Comparison of ENCODE assay signal across 1 cellular context in genomic region chr5:122311400-122311887, GRCh38.
A peak's percentile ranks its signal among the peaks of the same experiment; 100 is the strongest.
TF ChIP-seq lines count a peak whose summit lies in the region.

No MANE protein-coding gene starts in this region.

TF ChIP-seq in HEK293, 187 proteins besides CTCF, POLR2A, EP300 and RAD21 (continued from another document and continues in another):
- TF ChIP-seq ZBTB44 (tag by site-specific recombination; IDR thresholded peaks at IDR 0.05): no peak
- TF ChIP-seq ZNF112 (tag by site-specific recombination; IDR thresholded peaks at IDR 0.05): no peak
- no peak for TF ChIP-seq ZNF473 (tag by site-specific recombination; IDR thresholded peaks at IDR 0.05)
- TF ChIP-seq ZNF449 (tag by site-specific recombination; IDR thresholded peaks at IDR 0.05): no peak
- TF ChIP-seq ZNF10 (tag by site-specific recombination; IDR thresholded peaks at IDR 0.05): no peak
- no peak for TF ChIP-seq ZNF311 (tag by site-specific recombination; IDR thresholded peaks at IDR 0.05; ENCODE audit: borderline replicate concordance)
- no peak for TF ChIP-seq ZNF707 (tag by site-specific recombination; IDR thresholded peaks at IDR 0.05)
- TF ChIP-seq EGR2 (tag by site-specific recombination; IDR thresholded peaks at IDR 0.05; ENCODE audit: low read depth): peak; percentile 94
- TF ChIP-seq BCL6B (tag by site-specific recombination; IDR thresholded peaks at IDR 0.05): no peak
- TF ChIP-seq ZNF670 (tag by site-specific recombination; IDR thresholded peaks at IDR 0.05; ENCODE audit: low read depth): no peak
- no peak for TF ChIP-seq ZNF426 (tag by site-specific recombination; IDR thresholded peaks at IDR 0.05)
- no peak for TF ChIP-seq ZNF132 (tag by site-specific recombination; IDR thresholded peaks at IDR 0.05; ENCODE audit: borderline replicate concordance)
- TF ChIP-seq SP2 (tag by site-specific recombination; IDR thresholded peaks at IDR 0.05): peak; percentile 77
- TF ChIP-seq ZNF558 (tag by site-specific recombination; IDR thresholded peaks at IDR 0.05): no peak
- TF ChIP-seq ZXDB (tag by site-specific recombination; IDR thresholded peaks at IDR 0.05): peak; percentile 38; the same call in 1 of the 2 replicates
- no peak for TF ChIP-seq MEIS1 (CRISPR knock-in tag; IDR thresholded peaks at IDR 0.05; ENCODE audit: borderline replicate concordance)
- TF ChIP-seq ZNF433 (tag by site-specific recombination; IDR thresholded peaks at IDR 0.05; ENCODE audit: low read depth): no peak
- TF ChIP-seq ZNF155 (tag by site-specific recombination; IDR thresholded peaks at IDR 0.05): no peak
- no peak for TF ChIP-seq ZNF701 (tag by site-specific recombination; IDR thresholded peaks at IDR 0.05)
- TF ChIP-seq ZBTB20 (tag by site-specific recombination; IDR thresholded peaks at IDR 0.05): peak; percentile 88
- TF ChIP-seq ZNF518A (tag by site-specific recombination; conservative IDR thresholded peaks at IDR 0.05; ENCODE audit: low read depth): no peak
- TF ChIP-seq YY2 (tag by site-specific recombination; IDR thresholded peaks at IDR 0.05): no peak
- no peak for TF ChIP-seq SP7 (tag by site-specific recombination; IDR thresholded peaks at IDR 0.05)
- TF ChIP-seq ZNF639 (tag by site-specific recombination; IDR thresholded peaks at IDR 0.05): no peak
- TF ChIP-seq ZNF350 (tag by site-specific recombination; IDR thresholded peaks at IDR 0.05): no peak
- TF ChIP-seq, protein P1, sequence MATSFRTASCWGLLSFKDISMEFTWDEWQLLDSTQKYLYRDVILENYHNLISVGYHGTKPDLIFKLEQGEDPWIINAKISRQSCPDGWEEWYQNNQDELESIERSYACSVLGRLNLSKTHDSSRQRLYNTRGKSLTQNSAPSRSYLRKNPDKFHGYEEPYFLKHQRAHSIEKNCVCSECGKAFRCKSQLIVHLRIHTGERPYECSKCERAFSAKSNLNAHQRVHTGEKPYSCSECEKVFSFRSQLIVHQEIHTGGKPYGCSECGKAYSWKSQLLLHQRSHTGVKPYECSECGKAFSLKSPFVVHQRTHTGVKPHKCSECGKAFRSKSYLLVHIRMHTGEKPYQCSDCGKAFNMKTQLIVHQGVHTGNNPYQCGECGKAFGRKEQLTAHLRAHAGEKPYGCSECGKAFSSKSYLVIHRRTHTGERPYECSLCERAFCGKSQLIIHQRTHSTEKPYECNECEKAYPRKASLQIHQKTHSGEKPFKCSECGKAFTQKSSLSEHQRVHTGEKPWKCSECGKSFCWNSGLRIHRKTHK (tag by site-specific recombination; IDR thresholded peaks at IDR 0.05): no peak
- no peak for TF ChIP-seq SALL2 (tag by site-specific recombination; IDR thresholded peaks at IDR 0.05; ENCODE audit: borderline replicate concordance)
- TF ChIP-seq REPIN1 (tag by site-specific recombination; IDR thresholded peaks at IDR 0.05; ENCODE audit: low read depth): no peak
- TF ChIP-seq ZNF785 (tag by site-specific recombination; IDR thresholded peaks at IDR 0.05): no peak
- TF ChIP-seq ZBTB21 (tag by site-specific recombination; IDR thresholded peaks at IDR 0.05): no peak
- TF ChIP-seq ZSCAN18 (tag by site-specific recombination; IDR thresholded peaks at IDR 0.05): no peak
- no peak for TF ChIP-seq ZSCAN23 (tag by site-specific recombination; IDR thresholded peaks at IDR 0.05)
- no peak for TF ChIP-seq ZFP3 (tag by site-specific recombination; IDR thresholded peaks at IDR 0.05; ENCODE audit: low read depth)
- TF ChIP-seq ZNF549 (tag by site-specific recombination; IDR thresholded peaks at IDR 0.05): no peak
- TF ChIP-seq ZNF585B (tag by site-specific recombination; IDR thresholded peaks at IDR 0.05): no peak
- no peak for TF ChIP-seq ZNF239 (tag by site-specific recombination; IDR thresholded peaks at IDR 0.05)
- no peak for TF ChIP-seq ZFP37 (tag by site-specific recombination; IDR thresholded peaks at IDR 0.05)
- TF ChIP-seq HIC1 (tag by site-specific recombination; IDR thresholded peaks at IDR 0.05): no peak
- TF ChIP-seq ZNF660 (tag by site-specific recombination; IDR thresholded peaks at IDR 0.05): no peak
- no peak for TF ChIP-seq ZNF792 (tag by site-specific recombination; IDR thresholded peaks at IDR 0.05)
- no peak for TF ChIP-seq ZNF248 (tag by site-specific recombination; IDR thresholded peaks at IDR 0.05)
- peak; percentile 48; the same call in 1 of the 2 replicates for TF ChIP-seq GLIS1 (tag by site-specific recombination; IDR thresholded peaks at IDR 0.05)
- TF ChIP-seq, protein P2, sequence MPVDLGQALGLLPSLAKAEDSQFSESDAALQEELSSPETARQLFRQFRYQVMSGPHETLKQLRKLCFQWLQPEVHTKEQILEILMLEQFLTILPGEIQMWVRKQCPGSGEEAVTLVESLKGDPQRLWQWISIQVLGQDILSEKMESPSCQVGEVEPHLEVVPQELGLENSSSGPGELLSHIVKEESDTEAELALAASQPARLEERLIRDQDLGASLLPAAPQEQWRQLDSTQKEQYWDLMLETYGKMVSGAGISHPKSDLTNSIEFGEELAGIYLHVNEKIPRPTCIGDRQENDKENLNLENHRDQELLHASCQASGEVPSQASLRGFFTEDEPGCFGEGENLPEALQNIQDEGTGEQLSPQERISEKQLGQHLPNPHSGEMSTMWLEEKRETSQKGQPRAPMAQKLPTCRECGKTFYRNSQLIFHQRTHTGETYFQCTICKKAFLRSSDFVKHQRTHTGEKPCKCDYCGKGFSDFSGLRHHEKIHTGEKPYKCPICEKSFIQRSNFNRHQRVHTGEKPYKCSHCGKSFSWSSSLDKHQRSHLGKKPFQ (tag by site-specific recombination; IDR thresholded peaks at IDR 0.05): no peak
- TF ChIP-seq SCRT1 (tag by site-specific recombination; IDR thresholded peaks at IDR 0.05; ENCODE audit: borderline replicate concordance): no peak
- TF ChIP-seq, protein P3, sequence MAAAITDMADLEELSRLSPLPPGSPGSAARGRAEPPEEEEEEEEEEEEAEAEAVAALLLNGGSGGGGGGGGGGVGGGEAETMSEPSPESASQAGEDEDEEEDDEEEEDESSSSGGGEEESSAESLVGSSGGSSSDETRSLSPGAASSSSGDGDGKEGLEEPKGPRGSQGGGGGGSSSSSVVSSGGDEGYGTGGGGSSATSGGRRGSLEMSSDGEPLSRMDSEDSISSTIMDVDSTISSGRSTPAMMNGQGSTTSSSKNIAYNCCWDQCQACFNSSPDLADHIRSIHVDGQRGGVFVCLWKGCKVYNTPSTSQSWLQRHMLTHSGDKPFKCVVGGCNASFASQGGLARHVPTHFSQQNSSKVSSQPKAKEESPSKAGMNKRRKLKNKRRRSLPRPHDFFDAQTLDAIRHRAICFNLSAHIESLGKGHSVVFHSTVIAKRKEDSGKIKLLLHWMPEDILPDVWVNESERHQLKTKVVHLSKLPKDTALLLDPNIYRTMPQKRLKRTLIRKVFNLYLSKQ (tag by site-specific recombination; IDR thresholded peaks at IDR 0.05; ENCODE audit: borderline replicate concordance): no peak
- no peak for TF ChIP-seq ZNF664 (tag by site-specific recombination; IDR thresholded peaks at IDR 0.05)
- no peak for TF ChIP-seq YY1 (tag by site-specific recombination; IDR thresholded peaks at IDR 0.05)
